19 cellular contexts compared by ENCODE assay signal in the genomic region with DNA sequence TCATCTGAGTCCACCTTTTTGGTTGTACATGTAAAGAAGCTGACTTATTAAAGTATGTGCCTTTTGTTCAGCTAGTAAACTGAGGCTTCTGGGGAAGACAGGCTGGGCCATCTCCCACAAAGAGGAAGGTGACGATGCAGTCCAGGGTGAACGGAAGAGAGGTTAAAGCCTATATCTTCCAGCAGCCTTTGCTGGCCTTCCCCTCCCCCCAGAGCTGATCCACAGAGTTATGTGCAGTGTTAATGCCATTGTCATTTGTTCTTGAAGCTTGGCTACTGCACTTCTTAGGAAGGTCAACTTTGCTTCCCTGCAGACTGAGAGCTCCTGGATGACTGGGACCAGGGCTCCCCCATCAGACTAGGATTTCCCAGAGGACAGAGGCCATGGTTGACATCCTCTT. TPM values are rescaled to one million over a fixed set of nuclear protein-coding genes. Genes with fewer than 3 reads are reported as not detected.
DNase-seq lines count a peak whose midpoint lies in the region; ATAC-seq and TF ChIP-seq lines count a peak whose summit lies in the region.
"Had no signal": no experiment of that assay in that cellular context is flagged by ENCODE, and none has a peak within 500 bp of the region (broad histone marks: within the 10 kb centered on the region; RNA-seq: fewer than 3 reads in every experiment).

No MANE protein-coding gene starts in this region.

- H3K36me3 ChIP-seq in WERI-Rb-1 (no peaks in the 10 kb centered on the region), mesendoderm (ENCODE audit: control insufficient read depth, insufficient read depth, low read length) (no peaks in the 10 kb centered on the region), mucosa of descending colon (ENCODE audit: low read depth) (no peaks in the 10 kb centered on the region)
- H3K36me3 ChIP-seq: HAP-1 had no signal

- H3K4me2 ChIP-seq in mesendoderm (ENCODE audit: low read length), result no peak overlapping the region

- no peak for ATAC-seq in mucosa of descending colon
- ATAC-seq: CD8-positive, alpha-beta T cell had no signal

- H2BK5ac ChIP-seq in mesendoderm (ENCODE audit: low read length), result no peak overlapping the region

- H3K79me2 ChIP-seq in mesendoderm (ENCODE audit: control insufficient read depth, insufficient read depth, low read length), result no peaks in the 10 kb centered on the region

- H3K9ac ChIP-seq in mesendoderm (ENCODE audit: low read length), result no peak overlapping the region

- H3K27ac ChIP-seq in WERI-Rb-1, result no peak overlapping the region
- no peak overlapping the region for H3K27ac ChIP-seq in mesendoderm (ENCODE audit: low read depth, low read length)
- H3K27ac ChIP-seq: 22Rv1 had no signal

- H3K27me3 Mint-ChIP-seq in nephron progenitor cell (ENCODE audit: low read depth, poor library complexity), result peaks cover 80% of the 10 kb centered on the region

- no peak overlapping the region for H2AK5ac ChIP-seq in mesendoderm (ENCODE audit: low read length)

- H3K4me1 ChIP-seq in mesendoderm (ENCODE audit: control insufficient read depth, low read depth, low read length) (no peaks in the 10 kb centered on the region), mucosa of descending colon (ENCODE audit: low read depth) (peaks cover 14% of the 10 kb centered on the region)
- H3K4me1 ChIP-seq: HAP-1 had no signal

- no peaks in the 10 kb centered on the region for H3K27me3 ChIP-seq in WERI-Rb-1 (ENCODE audit: insufficient read depth, low read depth, severe bottlenecking)
- H3K27me3 ChIP-seq in mesendoderm (ENCODE audit: insufficient read depth, low read length, poor library complexity), result peaks cover 25% of the 10 kb centered on the region

- H3K23ac ChIP-seq in mesendoderm (ENCODE audit: low read length), result no peak overlapping the region

- H4K8ac ChIP-seq in mesendoderm (ENCODE audit: low read depth, low read length), result no peak overlapping the region

- no peak overlapping the region for H3K4ac ChIP-seq in mesendoderm (ENCODE audit: low read depth, low read length)

- H2BK120ac ChIP-seq in mesendoderm (ENCODE audit: low read depth, low read length), result no peak overlapping the region

- H4K5ac ChIP-seq in mesendoderm (ENCODE audit: low read length), result no peak overlapping the region

- H3K9me3 ChIP-seq in WERI-Rb-1 (ENCODE audit: severe bottlenecking), result no peaks in the 10 kb centered on the region
- no peaks in the 10 kb centered on the region for H3K9me3 ChIP-seq in mucosa of descending colon
- H3K9me3 ChIP-seq: HAP-1 had no signal

- H3K4me1 Mint-ChIP-seq in nephron progenitor cell, result peaks cover 11% of the 10 kb centered on the region

- no peak overlapping the region for H3K18ac ChIP-seq in mesendoderm (ENCODE audit: low read length)

- no peak overlapping the region for H3K4me3 ChIP-seq in WERI-Rb-1 (ENCODE audit: low read depth, low read length)
- no peak overlapping the region for H3K4me3 ChIP-seq in mesendoderm (ENCODE audit: low read length)
- H3K4me3 ChIP-seq in mucosa of descending colon, result no peak overlapping the region
- H3K4me3 ChIP-seq: HAP-1 had no signal

- peak; percentile 8 for DNase-seq in NOMO-1 treated with DMSO at 0.1 percent for 48 hours (lab: John Stamatoyannopoulos, UW; ENCODE audit: unreplicated experiment)
- no peak for DNase-seq in NOMO-1 (lab: John Stamatoyannopoulos, UW; ENCODE audit: unreplicated experiment in 2 of 2)
- peak; percentile 39 for DNase-seq in WERI-Rb-1
- no peak for DNase-seq in mesendoderm
- no peak for DNase-seq in mucosa of descending colon
- no peak for DNase-seq in iPS-NIHi7 (ENCODE audit: extremely low spot score)
- DNase-seq in nephron progenitor cell, result no peak
- DNase-seq in NCI-H2171 treated with DMSO at 0.1 percent for 48 hours (lab: John Stamatoyannopoulos, UW), result no peak
- DNase-seq: CD8-positive, alpha-beta T cell; COR-L47; DND-41; GDM1 had no signal

- no peak overlapping the region for H2BK15ac ChIP-seq in mesendoderm (replicated peaks; ENCODE audit: low read depth)

- intact Hi-C loops in mucosa of descending colon (cut with DNase I, micrococcal nuclease), result no loop called here

- H3K4me3 Mint-ChIP-seq in nephron progenitor cell, result no peak overlapping the region
- H3K4me3 Mint-ChIP-seq: CD8-positive, alpha-beta T cell had no signal

- no peaks in the 10 kb centered on the region for H3K36me3 Mint-ChIP-seq in nephron progenitor cell (ENCODE audit: low read depth)
- H3K36me3 Mint-ChIP-seq: CD14-positive monocyte; CD8-positive, alpha-beta T cell had no signal

- peak overlapping the region; percentile 11 for H3K56ac ChIP-seq in mesendoderm (ENCODE audit: low read length)

- H3K27ac Mint-ChIP-seq in nephron progenitor cell, result no peak overlapping the region
- H3K27ac Mint-ChIP-seq: CD14-positive monocyte; CD8-positive, alpha-beta T cell had no signal

- WGBS in mesendoderm (ENCODE audit: extremely low coverage, insufficient coverage, low lambda C conversion rate), result no CpG with 5 or more reads among the region's 2 CpGs

- TF ChIP-seq CTCF in WERI-Rb-1 (IDR thresholded peaks at IDR 0.05; ENCODE audit: low read depth, low read length) (no peak), mucosa of descending colon (IDR thresholded peaks at IDR 0.05) (no peak), nephron progenitor cell (IDR thresholded peaks at IDR 0.05) (no peak)

- no peaks in the 10 kb centered on the region for H3K9me3 Mint-ChIP-seq in nephron progenitor cell
- H3K9me3 Mint-ChIP-seq: CD8-positive, alpha-beta T cell had no signal

- H3K79me1 ChIP-seq in mesendoderm (ENCODE audit: low read length), result no peaks in the 10 kb centered on the region

RNA-seq across cellular contexts. Expression of gene SLC30A2, which starts 2.2 kb away (rescaled TPM):
- polyA plus RNA-seq in mesendoderm (2013, experiment 1 of 2), result 0.35 TPM
- polyA plus RNA-seq in mesendoderm (2013, experiment 2 of 2), result 0.41 TPM
- under 1 TPM; 0.12 to 0.14 (median 0.13) TPM for total RNA-seq in mucosa of descending colon
- total RNA-seq: A673; CD8-positive, alpha-beta T cell; HT1080 had no signal
- polyA plus RNA-seq: BJ, CD14-positive monocyte had no signal

RNA-seq across cellular contexts. Expression of gene EXTL1, which starts 22.2 kb away (rescaled TPM):
- polyA plus RNA-seq in mesendoderm (2013, experiment 1 of 2), result 0.21 TPM
- polyA plus RNA-seq in mesendoderm (2013, experiment 2 of 2), result 0.17 TPM
- 1 to 10 TPM in 1 of 3 donors, under 1 TPM in 1, not detected in 1; 0.14 to 1.7 TPM for total RNA-seq in mucosa of descending colon
- total RNA-seq: A673, HT1080 had no signal
- polyA plus RNA-seq: CD14-positive monocyte had no signal

RNA-seq across cellular contexts. Expression of gene TRIM63, which starts 23.7 kb away (rescaled TPM):
- not detected for polyA plus RNA-seq in mesendoderm (2013, experiment 1 of 2)
- polyA plus RNA-seq in mesendoderm (2013, experiment 2 of 2), result 0.03 TPM
- under 1 TPM in 2 of 3 donors, not detected in 1; 0.22 TPM for total RNA-seq in mucosa of descending colon
- total RNA-seq: A673; CD8-positive, alpha-beta T cell; H1; HT1080 had no signal
- polyA plus RNA-seq: BJ, CD14-positive monocyte, H1 had no signal

RNA-seq across cellular contexts. Expression of gene PAFAH2, which starts 45.9 kb away (rescaled TPM):
- 4.6 TPM for polyA plus RNA-seq in mesendoderm (2013, experiment 1 of 2)
- polyA plus RNA-seq in mesendoderm (2013, experiment 2 of 2), result 4.5 TPM
- total RNA-seq in mucosa of descending colon, result 10 to 100 TPM; 25.8 to 51.8 (median 38.0) TPM

Comparison
In these comparisons a context has a peak if more than half of its experiments do, and no peak if none do; other contexts are left out.
1. DNase-seq: peak in NOMO-1 treated with DMSO at 0.1 percent for 48 hours (single experiment) and WERI-Rb-1 (single experiment); none in NOMO-1 (0 of 2), mesendoderm (single experiment), mucosa of descending colon (0 of 3), iPS-NIHi7 (single experiment), nephron progenitor cell (single experiment) and NCI-H2171 treated with DMSO at 0.1 percent for 48 hours (single experiment).